Comparison of ENCODE assay signal across 16 cellular contexts in genomic region chrX:22699591-22700091, GRCh38.
A peak's percentile ranks its signal among the peaks of the same experiment; 100 is the strongest.
DNase-seq lines count a peak whose midpoint lies in the region; TF ChIP-seq lines count a peak whose summit lies in the region.
"Had no signal": no experiment of that assay in that cellular context is flagged by ENCODE, and none has a peak within 500 bp of the region (broad histone marks: within the 10 kb centered on the region; RNA-seq: fewer than 3 reads in every experiment).

No MANE protein-coding gene starts in this region.

- no peak overlapping the region for H3K4me2 ChIP-seq in OCI-LY7 (ENCODE audit: low read length)

- no peaks in the 10 kb centered on the region for H3K4me1 ChIP-seq in testis
- H3K4me1 ChIP-seq in OCI-LY7 (ENCODE audit: insufficient read depth, low read length, poor library complexity, severe bottlenecking): no peaks in the 10 kb centered on the region
- H3K4me1 ChIP-seq in colonic mucosa: no peaks in the 10 kb centered on the region

- H3K27ac ChIP-seq in testis (no peak overlapping the region), OCI-LY7 (ENCODE audit: low read depth, low read length, poor library complexity, severe bottlenecking) (no peak overlapping the region), colonic mucosa (no peak overlapping the region)
- H3K27ac ChIP-seq: heart right ventricle had no signal

- H3K36me3 ChIP-seq in testis (ENCODE audit: low read depth, missing control alignments) (no peaks in the 10 kb centered on the region), OCI-LY7 (ENCODE audit: insufficient read depth, low read length) (no peaks in the 10 kb centered on the region), colonic mucosa (no peaks in the 10 kb centered on the region)
- H3K36me3 ChIP-seq: heart right ventricle had no signal

- H3K9me3 ChIP-seq in testis (no peaks in the 10 kb centered on the region), OCI-LY7 (ENCODE audit: low read length) (no peaks in the 10 kb centered on the region), colonic mucosa (no peaks in the 10 kb centered on the region)

- no peak overlapping the region for H3K4me3 ChIP-seq in testis
- no peak overlapping the region for H3K4me3 ChIP-seq in OCI-LY7 (ENCODE audit: low read depth, low read length, poor library complexity, severe bottlenecking)
- no peak overlapping the region for H3K4me3 ChIP-seq in colonic mucosa
- H3K4me3 ChIP-seq: heart right ventricle had no signal

- no peak for TF ChIP-seq CTCF in HFFc6 (IDR thresholded peaks at IDR 0.05)
- TF ChIP-seq CTCF in testis (IDR thresholded peaks at IDR 0.05): no peak
- no peak for TF ChIP-seq CTCF in OCI-LY7 (conservative IDR thresholded peaks at IDR 0.05; ENCODE audit: low read length)
- no peak for TF ChIP-seq CTCF in colonic mucosa (IDR thresholded peaks at IDR 0.05)

- no peaks in the 10 kb centered on the region for H4K20me1 ChIP-seq in OCI-LY7 (ENCODE audit: insufficient read depth, low read length)

- H3K4me1 Mint-ChIP-seq in HFFc6 (ENCODE audit: low read depth): peaks cover 34% of the 10 kb centered on the region
- H3K4me1 Mint-ChIP-seq: neural crest cell had no signal

- H3K27me3 ChIP-seq in testis (no peaks in the 10 kb centered on the region), colonic mucosa (no peaks in the 10 kb centered on the region)
- H3K27me3 ChIP-seq: heart right ventricle had no signal

- WGBS in testis, 2 donors: 48 to 72% methylated on average over 5 of the region's 5 CpGs

- peak overlapping the region; percentile 80 for H3K4me3 Mint-ChIP-seq in HFFc6
- H3K4me3 Mint-ChIP-seq: neural crest cell had no signal

- peaks cover 3% of the 10 kb centered on the region; the same call in 1 of the 2 replicates for H3K36me3 Mint-ChIP-seq in HFFc6 (ENCODE audit: low read depth)

- no TSS peak for BruUV-seq in OCI-LY7 (replicated peaks; lab: Mats Ljungman, UMichigan)

- no peaks in the 10 kb centered on the region for H3K79me2 ChIP-seq in OCI-LY7 (ENCODE audit: insufficient read depth, low read depth, low read length)

- no peak overlapping the region for H2AFZ ChIP-seq in OCI-LY7 (ENCODE audit: low read length)

- TF ChIP-seq POLR2A in testis (IDR thresholded peaks at IDR 0.05): no peak

- peaks cover 2% of the 10 kb centered on the region; the same call in 1 of the 2 replicates for H3K9me3 Mint-ChIP-seq in HFFc6

- peaks cover 3% of the 10 kb centered on the region for H3K27me3 Mint-ChIP-seq in HFFc6 (ENCODE audit: insufficient read depth)

- no peak overlapping the region for H3K9ac ChIP-seq in colonic mucosa (ENCODE audit: low read depth in 2 of 2, low read length in 2 of 2)

- peak overlapping the region; percentile 93 for H3K27ac Mint-ChIP-seq in HFFc6

- intact Hi-C loops in testis (cut with DNase I; ENCODE audit: low total_unique reads): no loop called here
- intact Hi-C loops in OCI-LY7 (cut with micrococcal nuclease; ENCODE audit: unreplicated experiment): no loop called here
- intact Hi-C loops in colonic mucosa (cut with DNase I): no loop called here

- DNase-seq in HFFc6 (peak; percentile 83), cerebellar cortex (ENCODE audit: low spot score) (peak; percentile 9), kidney tubule cell (ENCODE audit: low spot score) (peak; percentile 31), testis (peak; percentile 35), OCI-LY7 (ENCODE audit: low spot score) (no peak), colonic mucosa (no peak), hippocampal formation (lab: John Stamatoyannopoulos, UW) (no peak), kidney glomerular epithelial cell (lab: John Stamatoyannopoulos, UW) (no peak)
- DNase-seq: activated CD4-positive, alpha-beta T cell treated with anti-CD3 and anti-CD28 coated beads for 1 hour; activated T-cell treated with anti-CD3 and anti-CD28 coated beads for 4 hours; effector memory CD4-positive, alpha-beta T cell; heart right ventricle; left ventricle myocardium superior; NCI-H1092 treated with DMSO at 0.1 percent for 48 hours; T-helper 1 cell had no signal

- POLR2A ChIA-PET in OCI-LY7 (lab: Charles Lee): interaction anchor here (0.5 to 0.6 kb wide), 2 partner anchors 243 to 625 kb away, joined by 3 to 4 read pairs; no protein-coding TSS in a partner anchor

- CTCF ChIA-PET in OCI-LY7 (lab: Charles Lee; ENCODE audit: unreplicated experiment): no interaction called here

- no peaks in the 10 kb centered on the region for H3K9me2 ChIP-seq in OCI-LY7 (ENCODE audit: insufficient read depth, low read length)

Comparison
In these comparisons a context has a peak if more than half of its experiments do, and no peak if none do; other contexts are left out.
1. DNase-seq: peak in HFFc6 (single experiment), cerebellar cortex (single experiment), kidney tubule cell (single experiment) and testis (single experiment); none in OCI-LY7 (single experiment), colonic mucosa (single experiment), hippocampal formation (0 of 2) and kidney glomerular epithelial cell (single experiment).